In the genomic region with DNA sequence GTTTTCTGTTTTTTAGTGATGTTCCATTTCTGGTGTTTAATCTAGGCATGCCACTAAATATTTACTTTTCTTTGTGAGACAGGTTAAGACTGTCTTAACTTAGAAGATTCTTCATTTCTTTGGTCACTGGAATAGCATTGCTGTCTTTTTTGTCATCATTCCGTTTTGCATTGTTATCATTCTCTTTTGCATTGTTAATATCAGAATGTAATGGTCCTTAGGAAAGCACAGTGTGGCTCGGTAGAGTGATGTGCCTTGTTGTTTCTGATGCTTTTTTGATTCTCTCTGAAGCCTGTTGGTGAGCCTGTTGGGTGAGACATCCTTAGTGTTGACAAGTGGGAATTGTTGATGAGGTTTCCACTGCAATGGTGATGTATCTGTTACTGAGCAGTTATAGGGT, we compare ENCODE assay signal across 26 cellular contexts. TPM values are rescaled to one million over a fixed set of nuclear protein-coding genes. Genes with fewer than 3 reads are reported as not detected.
"Had no signal": no experiment of that assay in that cellular context is flagged by ENCODE, and none has a peak within 500 bp of the region (broad histone marks: within the 10 kb centered on the region; RNA-seq: fewer than 3 reads in every experiment).

No MANE protein-coding gene starts in this region.

- H2AFZ ChIP-seq: hepatocyte had no signal

- DNase-seq: activated CD4-positive, alpha-beta T cell treated with anti-CD3 and anti-CD28 coated beads, Interleukin-2, amount 50 U/mL, for 1 hour; activated CD4-positive, CD25-positive, alpha-beta regulatory T cell treated with anti-CD3 and anti-CD28 coated beads, Interleukin-2, amount 50 U/mL, for 72 hours; activated CD8-positive, alpha-beta T cell treated with anti-CD3 and anti-CD28 coated beads, Interleukin-2, amount 10 ng/mL, durations not matched to agents 7 days and 5 days; activated gamma-delta T cell; activated naive CD4-positive, alpha-beta T cell treated with anti-CD3 and anti-CD28 coated beads, Interleukin-2, amount 50 U/mL, for 16 hours; activated naive CD8-positive, alpha-beta T cell treated with anti-CD3 and anti-CD28 coated beads, Interleukin-2, amount 50 U/mL, for 24 hours; body of pancreas; effector CD4-positive, alpha-beta T cell; foreskin fibroblast; kidney glomerular epithelial cell; left lung; mammary epithelial cell; naive thymus-derived CD8-positive, alpha-beta T cell; posterior cingulate gyrus; spleen; stimulated activated CD4-positive, alpha-beta T cell treated with anti-CD3 and anti-CD28 coated beads, Interleukin-4, amount 100 ng/mL, for 1 hour; stimulated activated naive CD4-positive, alpha-beta T cell had no signal

- H3K36me3 Mint-ChIP-seq: mesothelial cell of epicardium; naive thymus-derived CD8-positive, alpha-beta T cell; type B pancreatic cell had no signal

- H3K27ac ChIP-seq: body of pancreas, cardiac muscle cell, hepatocyte, neutrophil, spleen, thoracic aorta had no signal

- H3K36me3 ChIP-seq: cardiac muscle cell, left lung, neutrophil, spleen, thoracic aorta had no signal

- FAIRE-seq: endometrium had no signal

- H3K27ac Mint-ChIP-seq: activated CD8-positive, alpha-beta T cell treated with anti-CD3 and anti-CD28 coated beads, Interleukin-2, amount 10 ng/mL, durations not matched to agents 7 days and 5 days; activated naive CD8-positive, alpha-beta T cell treated with anti-CD3 and anti-CD28 coated beads, Interleukin-2, amount 50 U/mL, for 24 hours; activated T-helper 1 cell treated with anti-CD3 and anti-CD28 coated beads, Interleukin-12 subunit alpha, Interleukin-12 subunit beta, Interleukin-2, Interleukin-4 antibody, amounts not matched to agents 30 ng/mL and 10 ng/mL and 1 ng/mL, durations not matched to agents 14 hours and 24 hours and 36 hours; mesothelial cell of epicardium; naive thymus-derived CD8-positive, alpha-beta T cell; type B pancreatic cell had no signal

- H3K79me2 ChIP-seq: hepatocyte had no signal

- H3K4me3 ChIP-seq: body of pancreas, cardiac muscle cell, hepatocyte, left lung, spleen, thoracic aorta had no signal

- H3K9me3 ChIP-seq: body of pancreas, left lung, neutrophil, spleen, thoracic aorta had no signal

- H3K9me3 Mint-ChIP-seq: activated naive CD8-positive, alpha-beta T cell treated with anti-CD3 and anti-CD28 coated beads, Interleukin-2, amount 50 U/mL, for 24 hours; activated T-helper 1 cell treated with anti-CD3 and anti-CD28 coated beads, Interleukin-12 subunit alpha, Interleukin-12 subunit beta, Interleukin-2, Interleukin-4 antibody, amounts not matched to agents 30 ng/mL and 10 ng/mL and 1 ng/mL, durations not matched to agents 14 hours and 24 hours and 36 hours had no signal

- H3K4me1 Mint-ChIP-seq: activated naive CD8-positive, alpha-beta T cell treated with anti-CD3 and anti-CD28 coated beads, Interleukin-2, amount 50 U/mL, for 24 hours; naive thymus-derived CD8-positive, alpha-beta T cell had no signal

- H3K4me3 Mint-ChIP-seq: activated CD8-positive, alpha-beta T cell treated with anti-CD3 and anti-CD28 coated beads, Interleukin-2, amount 10 ng/mL, durations not matched to agents 7 days and 5 days; activated naive CD8-positive, alpha-beta T cell treated with anti-CD3 and anti-CD28 coated beads, Interleukin-2, amount 50 U/mL, for 24 hours; activated T-helper 1 cell treated with anti-CD3 and anti-CD28 coated beads, Interleukin-12 subunit alpha, Interleukin-12 subunit beta, Interleukin-2, Interleukin-4 antibody, amounts not matched to agents 30 ng/mL and 10 ng/mL and 1 ng/mL, durations not matched to agents 14 hours and 24 hours and 36 hours; mesothelial cell of epicardium; naive thymus-derived CD8-positive, alpha-beta T cell; type B pancreatic cell had no signal

- H3K27me3 ChIP-seq: body of pancreas, cardiac muscle cell, hepatocyte, left lung, neutrophil, spleen had no signal

- H3K4me2 ChIP-seq: hepatocyte had no signal

- H3K27me3 Mint-ChIP-seq: activated naive CD8-positive, alpha-beta T cell treated with anti-CD3 and anti-CD28 coated beads, Interleukin-2, amount 50 U/mL, for 24 hours; type B pancreatic cell had no signal

- H3K4me1 ChIP-seq: body of pancreas, left lung, spleen had no signal

RNA-seq across cellular contexts. Expression of a gene that starts 23.2 kb away (rescaled TPM):
- total RNA-seq: activated CD8-positive, alpha-beta T cell treated with anti-CD3 and anti-CD28 coated beads, Interleukin-2, amount 10 ng/mL, durations not matched to agents 7 days and 5 days; activated T-helper 1 cell treated with anti-CD3 and anti-CD28 coated beads, Interleukin-12 subunit alpha, Interleukin-12 subunit beta, Interleukin-2, Interleukin-4 antibody, amounts not matched to agents 30 ng/mL and 10 ng/mL and 1 ng/mL, durations not matched to agents 14 hours and 24 hours and 36 hours; naive thymus-derived CD8-positive, alpha-beta T cell; T-helper 2 cell treated with Interferon-gamma antibody and Interleukin-4, amounts not matched to agents 100 ng/mL and 5 ng/mL, for 36 hours had no signal
